In the genomic region with DNA sequence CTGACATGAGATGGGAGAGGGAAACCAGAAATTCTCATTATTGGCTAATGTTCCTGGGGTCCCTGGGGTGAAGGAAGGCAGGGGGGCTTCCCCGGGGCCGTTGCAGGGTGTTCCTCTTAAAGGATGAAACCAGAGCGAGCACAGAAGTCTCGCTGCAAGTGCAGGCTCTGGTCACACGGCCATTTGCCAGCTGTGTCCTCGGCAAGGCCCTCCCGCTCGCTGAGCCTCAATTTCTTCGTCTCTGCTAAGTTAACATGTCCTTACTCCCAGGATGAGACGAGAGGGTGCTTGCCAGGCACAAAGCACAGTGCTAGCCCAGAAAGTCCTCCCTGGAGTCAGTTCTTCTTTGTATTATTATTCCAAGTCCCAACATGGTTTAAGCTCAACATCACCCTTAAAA, we compare ENCODE assay signal across 27 cellular contexts.
A peak's percentile ranks its signal among the peaks of the same experiment; 100 is the strongest.
DNase-seq lines count a peak whose midpoint lies in the region; TF ChIP-seq lines count a peak whose summit lies in the region.
"Had no signal": no experiment of that assay in that cellular context is flagged by ENCODE, and none has a peak within 500 bp of the region (broad histone marks: within the 10 kb centered on the region; RNA-seq: fewer than 3 reads in every experiment).

No MANE protein-coding gene starts in this region.

- H3K27ac ChIP-seq in cingulate gyrus (ENCODE audit: low read depth, low read length): peak overlapping the region; percentile 35
- H3K27ac ChIP-seq in spleen: no peak overlapping the region
- H3K27ac ChIP-seq: 22Rv1; A549; BLaER1; BLaER1 treated with 17β-estradiol and CSF1 and Interleukin-3, amounts not matched to agents 10 nM and 100 nM; C4-2B had no signal

- H3K27me3 ChIP-seq in spleen (replicated peaks in 1 of 7): peaks cover 0 to 40% (median 0%) of the 10 kb centered on the region in 7 donors
- H3K27me3 ChIP-seq: BE2C; BLaER1; BLaER1 treated with 17β-estradiol and CSF1 and Interleukin-3, amounts not matched to agents 10 nM and 100 nM had no signal

- no peak for TF ChIP-seq CTCF in spleen (IDR thresholded peaks at IDR 0.05 in 8 of 11, conservative IDR thresholded peaks at IDR 0.05 in 3 of 11)

- DNase-seq in spleen: peak; percentile 46
- no peak for DNase-seq in midbrain (lab: John Stamatoyannopoulos, UW)
- DNase-seq in head of caudate nucleus: no peak
- DNase-seq: 8988T; ACHN; AML-193; BE2C; Caco-2; Calu3; CD4-positive, alpha-beta memory T cell; CD4-positive, alpha-beta T cell; CD4-positive, CD25-positive, alpha-beta regulatory T cell; CD8-positive, alpha-beta memory T cell; CD8-positive, alpha-beta T cell; COR-L47; DMS 273 treated with DMSO at 0.1 percent for 48 hours; DMS53; DMS79; DMS79 treated with DMSO at 0.1 percent for 48 hours; DND-41; EL had no signal

- 77 to 86% (median 81%) methylated on average over 10 of the region's 10 CpGs for WGBS in spleen, 5 donors

- no peaks in the 10 kb centered on the region for H3K4me1 ChIP-seq in spleen
- H3K4me1 ChIP-seq: A549, BE2C, Caco-2 had no signal

- no peak for TF ChIP-seq POLR2A in spleen (IDR thresholded peaks at IDR 0.05)

- H3K9me3 ChIP-seq in spleen: no peaks in the 10 kb centered on the region
- H3K9me3 ChIP-seq: A549; BE2C; BLaER1; BLaER1 treated with 17β-estradiol and CSF1 and Interleukin-3, amounts not matched to agents 10 nM and 100 nM; Caco-2 had no signal

- intact Hi-C loops in spleen (cut with DNase I; ENCODE audit: low total_unique reads): no loop called here
- intact Hi-C loops in head of caudate nucleus (cut with DNase I): no loop called here

- H3K36me3 ChIP-seq in spleen: no peaks in the 10 kb centered on the region
- H3K36me3 ChIP-seq: BE2C; BLaER1; BLaER1 treated with 17β-estradiol and CSF1 and Interleukin-3, amounts not matched to agents 10 nM and 100 nM had no signal

- no peak overlapping the region for H3K4me3 ChIP-seq in spleen
- H3K4me3 ChIP-seq: A549; BLaER1; BLaER1 treated with 17β-estradiol and CSF1 and Interleukin-3, amounts not matched to agents 10 nM and 100 nM had no signal
